In genomic region chr12:22687677-22688076, GRCh38 we compare ENCODE assay signal across 9 cellular contexts.
DNase-seq lines count a peak whose midpoint lies in the region; ATAC-seq, FAIRE-seq and TF ChIP-seq lines count a peak whose summit lies in the region.
"Had no signal": no experiment of that assay in that cellular context is flagged by ENCODE, and none has a peak within 500 bp of the region (broad histone marks: within the 10 kb centered on the region; RNA-seq: fewer than 3 reads in every experiment).

No MANE protein-coding gene starts in this region.

- TF ChIP-seq CTCF in pancreas (IDR thresholded peaks at IDR 0.05), result no peak

- peak overlapping the region; percentile 4; the same call in 1 of the 2 replicates for H3K4me3 ChIP-seq in BLaER1
- no peak overlapping the region for H3K4me3 ChIP-seq in pancreas

- FAIRE-seq in pancreas (lab: Jason Lieb, UNC), result peak; percentile 9
- FAIRE-seq: H1 had no signal

- DNase-seq in amniotic stem cell (lab: John Stamatoyannopoulos, UW) (peak; percentile 51), pancreas (no peak), ureter (ENCODE audit: low spot score) (no peak), C1 segment of cervical spinal cord (lab: John Stamatoyannopoulos, UW) (no peak), activated gamma-delta T cell treated with Interleukin-2 at 50 U/mL for 16 hours (no peak)

- ATAC-seq in GM19455 (IDR thresholded peaks at IDR 0.05; ENCODE audit: unreplicated experiment), result peak; percentile 66
- peak; percentile 83 for ATAC-seq in HG03442 (IDR thresholded peaks at IDR 0.05; ENCODE audit: unreplicated experiment)
- ATAC-seq in pancreas, result peak in 2 of 4 donors; percentile 47 to 68

- H3K4me1 ChIP-seq in BLaER1 (peaks cover 32% of the 10 kb centered on the region), pancreas (no peaks in the 10 kb centered on the region)

- H3K9ac ChIP-seq in BLaER1, result no peak overlapping the region; the same call in 1 of the 2 replicates

- WGBS in pancreas, 2 donors, result 80 to 91% methylated on average over 3 of the region's 3 CpGs

- intact Hi-C loops in pancreas (cut with DNase I), result no loop called here

- H3K4me2 ChIP-seq in BLaER1, result peak overlapping the region; percentile 67

- no peaks in the 10 kb centered on the region for H4K20me1 ChIP-seq in BLaER1

- peak overlapping the region; percentile 76 for H3K27ac ChIP-seq in BLaER1
- H3K27ac ChIP-seq in pancreas, result peak overlapping the region in 1 of 4 donors; percentile 37

- H3K27me3 ChIP-seq in BLaER1 (no peaks in the 10 kb centered on the region), pancreas (no peaks in the 10 kb centered on the region)

- H3K36me3 ChIP-seq in BLaER1, result peaks cover 12% of the 10 kb centered on the region
- H3K36me3 ChIP-seq in pancreas, result no peaks in the 10 kb centered on the region

- H3K9me3 ChIP-seq in BLaER1, result peaks cover 11% of the 10 kb centered on the region
- H3K9me3 ChIP-seq in pancreas, result no peaks in the 10 kb centered on the region
